25 cellular contexts compared by ENCODE assay signal in genomic region chr11:118714816-118715215, GRCh38. TPM values are rescaled to one million over a fixed set of nuclear protein-coding genes. Genes with fewer than 3 reads are reported as not detected.
DNase-seq lines count a peak whose midpoint lies in the region; TF ChIP-seq lines count a peak whose summit lies in the region.
"Had no signal": no experiment of that assay in that cellular context is flagged by ENCODE, and none has a peak within 500 bp of the region (broad histone marks: within the 10 kb centered on the region; RNA-seq: fewer than 3 reads in every experiment).

No MANE protein-coding gene starts in this region.

- peak overlapping the region; percentile 99 for H3K27ac Mint-ChIP-seq in endodermal cell
- H3K27ac Mint-ChIP-seq in activated CD4-positive, alpha-beta T cell treated with anti-CD3 and anti-CD28 coated beads, Interleukin-2, amount 10 ng/mL, durations not matched to agents 7 days and 5 days: no peak overlapping the region
- H3K27ac Mint-ChIP-seq: activated CD4-positive, alpha-beta memory T cell treated with anti-CD3 and anti-CD28 coated beads for 36 hours; natural killer cell had no signal

- no peak overlapping the region for H2AK5ac ChIP-seq in neuronal stem cell (ENCODE audit: low read depth, low read length)

- H3K9ac ChIP-seq in ES-I3 (ENCODE audit: low read depth, low read length) (peak overlapping the region; percentile 29; the same call in 1 of the 2 replicates), OCI-LY3 (ENCODE audit: low read length) (no peak overlapping the region), endodermal cell (ENCODE audit: extremely low read depth, low read length, poor library complexity, severe bottlenecking) (peak overlapping the region; percentile 60), neuronal stem cell (ENCODE audit: low read depth, low read length, poor library complexity) (no peak overlapping the region)

- no peak overlapping the region for H2BK12ac ChIP-seq in neuronal stem cell (ENCODE audit: low read length)

- H3K79me1 ChIP-seq in neuronal stem cell (ENCODE audit: low read depth, low read length): no peaks in the 10 kb centered on the region

- no peaks in the 10 kb centered on the region for H3K36me3 Mint-ChIP-seq in endodermal cell (ENCODE audit: low read depth)
- H3K36me3 Mint-ChIP-seq in activated CD4-positive, alpha-beta T cell treated with anti-CD3 and anti-CD28 coated beads, Interleukin-2, amount 10 ng/mL, durations not matched to agents 7 days and 5 days (ENCODE audit: low read depth): no peaks in the 10 kb centered on the region
- H3K36me3 Mint-ChIP-seq: activated CD4-positive, alpha-beta memory T cell treated with anti-CD3 and anti-CD28 coated beads for 36 hours; natural killer cell had no signal

- peaks cover 2% of the 10 kb centered on the region for H3K9me3 Mint-ChIP-seq in endodermal cell
- no peaks in the 10 kb centered on the region for H3K9me3 Mint-ChIP-seq in activated CD4-positive, alpha-beta T cell treated with anti-CD3 and anti-CD28 coated beads, Interleukin-2, amount 10 ng/mL, durations not matched to agents 7 days and 5 days
- H3K9me3 Mint-ChIP-seq: activated CD4-positive, alpha-beta memory T cell treated with anti-CD3 and anti-CD28 coated beads for 36 hours; natural killer cell had no signal

- H4K8ac ChIP-seq in neuronal stem cell (ENCODE audit: low read depth, low read length): no peak overlapping the region

- H3K4me1 Mint-ChIP-seq in endodermal cell: peaks cover 38% of the 10 kb centered on the region
- H3K4me1 Mint-ChIP-seq in activated CD4-positive, alpha-beta T cell treated with anti-CD3 and anti-CD28 coated beads, Interleukin-2, amount 10 ng/mL, durations not matched to agents 7 days and 5 days: no peaks in the 10 kb centered on the region
- H3K4me1 Mint-ChIP-seq: natural killer cell had no signal

- CTCF ChIA-PET in activated CD4-positive, alpha-beta T cell treated with anti-CD3 and anti-CD28 coated beads, Interleukin-2, amount 10 ng/mL, durations not matched to agents 7 days and 5 days (lab: Charles Lee): no interaction called here

- POLR2A ChIA-PET in activated CD4-positive, alpha-beta T cell treated with anti-CD3 and anti-CD28 coated beads, Interleukin-2, amount 10 ng/mL, durations not matched to agents 7 days and 5 days (lab: Charles Lee): no interaction called here

- no peaks in the 10 kb centered on the region for H3K79me2 ChIP-seq in OCI-LY3 (ENCODE audit: low read length)

- H3K14ac ChIP-seq in neuronal stem cell (ENCODE audit: low read length): no peak overlapping the region

- H4K20me1 ChIP-seq in OCI-LY3 (ENCODE audit: insufficient read depth, low read length): no peaks in the 10 kb centered on the region

- TF ChIP-seq POLR2A in stomach (IDR thresholded peaks at IDR 0.05): no peak

- no peak for TF ChIP-seq CTCF in OCI-LY3 (IDR thresholded peaks at IDR 0.05; ENCODE audit: low read depth, low read length)
- TF ChIP-seq CTCF in endodermal cell (conservative IDR thresholded peaks at IDR 0.05): no peak
- TF ChIP-seq CTCF in stomach (IDR thresholded peaks at IDR 0.05): no peak

- peak overlapping the region; percentile 85 for H2AFZ ChIP-seq in OCI-LY3 (ENCODE audit: low read depth, low read length)
- H2AFZ ChIP-seq in neuronal stem cell (ENCODE audit: low read length): peak overlapping the region; percentile 83

- peak overlapping the region; percentile 22; the same call in 1 of the 2 replicates for H3K27ac ChIP-seq in OCI-LY3 (ENCODE audit: low read length)
- peak overlapping the region; percentile 21 for H3K27ac ChIP-seq in endodermal cell (ENCODE audit: low read depth, low read length)
- H3K27ac ChIP-seq in neuronal stem cell (replicated peaks; ENCODE audit: low read length): no peak overlapping the region
- no peak overlapping the region for H3K27ac ChIP-seq in stomach

- H3K4me1 ChIP-seq in ES-I3 (ENCODE audit: insufficient read depth, low read length) (peaks cover 11% of the 10 kb centered on the region), OCI-LY3 (ENCODE audit: low read length) (peaks cover 12% of the 10 kb centered on the region), endodermal cell (ENCODE audit: control insufficient read depth, insufficient read depth, low read length) (peaks cover 9% of the 10 kb centered on the region), neuronal stem cell (ENCODE audit: control insufficient read depth in 2 of 2, insufficient read depth in 1 of 2, low read depth in 1 of 2, low read length in 2 of 2) (peaks cover 10 to 12% of the 10 kb centered on the region in 2 donors), stomach (peaks cover 0 to 12% (median 8%) of the 10 kb centered on the region in 4 donors)

- peaks cover 2% of the 10 kb centered on the region for H3K27me3 Mint-ChIP-seq in endodermal cell (ENCODE audit: insufficient read depth)
- H3K27me3 Mint-ChIP-seq in activated CD4-positive, alpha-beta T cell treated with anti-CD3 and anti-CD28 coated beads, Interleukin-2, amount 10 ng/mL, durations not matched to agents 7 days and 5 days: peaks cover 3% of the 10 kb centered on the region
- H3K27me3 Mint-ChIP-seq: activated CD4-positive, alpha-beta memory T cell treated with anti-CD3 and anti-CD28 coated beads for 36 hours had no signal

- H3K9me3 ChIP-seq in ES-I3 (ENCODE audit: control insufficient read depth, insufficient read depth, low read length): no peaks in the 10 kb centered on the region; the same call in 1 of the 2 replicates
- H3K9me3 ChIP-seq in OCI-LY3 (ENCODE audit: insufficient read depth, low read length): no peaks in the 10 kb centered on the region
- no peaks in the 10 kb centered on the region for H3K9me3 ChIP-seq in endodermal cell (ENCODE audit: control insufficient read depth, low read length)
- no peaks in the 10 kb centered on the region for H3K9me3 ChIP-seq in neuronal stem cell (replicated peaks in 1 of 2; ENCODE audit: control insufficient read depth in 2 of 2, insufficient read depth in 1 of 2, low read depth in 1 of 2, low read length in 2 of 2)
- no peaks in the 10 kb centered on the region for H3K9me3 ChIP-seq in stomach
- H3K9me3 ChIP-seq: upper lobe of left lung had no signal

- TF ChIP-seq EP300 in stomach (IDR thresholded peaks at IDR 0.05): no peak

- DNase-seq in endodermal cell: no peak
- no peak for DNase-seq in neuronal stem cell (ENCODE audit: low spot score)
- DNase-seq in stomach: no peak
- DNase-seq in activated CD4-positive, alpha-beta T cell treated with anti-CD3 and anti-CD28 coated beads for 48 hours: no peak
- DNase-seq in NCI-H2107 (lab: John Stamatoyannopoulos, UW): no peak
- DNase-seq in activated CD4-positive, alpha-beta T cell treated with anti-CD3 and anti-CD28 coated beads, Interleukin-2, amount 10 ng/mL, durations not matched to agents 7 days and 5 days: no peak
- DNase-seq: activated CD4-positive, alpha-beta memory T cell treated with anti-CD3 and anti-CD28 coated beads for 36 hours; activated gamma-delta T cell treated with Interleukin-2 at 50 U/mL for 16 hours; DMS153; natural killer cell; NCI-H1092; NCI-H2029; NCI-H446; NK-92 treated with Interleukin-12 subunit alpha and Interleukin-12 subunit beta, amount 100 ng/mL, for 24 hours; posterior cingulate gyrus; stimulated activated CD4-positive, alpha-beta T cell treated with anti-CD3 and anti-CD28 coated beads, Interleukin-15, amount 100 ng/mL, for 24 hours; upper lobe of left lung had no signal

- H3K4me3 Mint-ChIP-seq in endodermal cell: no peak overlapping the region
- no peak overlapping the region for H3K4me3 Mint-ChIP-seq in activated CD4-positive, alpha-beta T cell treated with anti-CD3 and anti-CD28 coated beads, Interleukin-2, amount 10 ng/mL, durations not matched to agents 7 days and 5 days
- H3K4me3 Mint-ChIP-seq: activated CD4-positive, alpha-beta memory T cell treated with anti-CD3 and anti-CD28 coated beads for 36 hours; natural killer cell had no signal

- no peaks in the 10 kb centered on the region; the same call in 1 of the 2 replicates for H3K36me3 ChIP-seq in ES-I3 (ENCODE audit: insufficient read depth, low read length)
- H3K36me3 ChIP-seq in OCI-LY3 (replicated peaks; ENCODE audit: low read depth, low read length): no peaks in the 10 kb centered on the region
- H3K36me3 ChIP-seq in endodermal cell (ENCODE audit: control insufficient read depth, insufficient read depth, low read length): no peaks in the 10 kb centered on the region
- H3K36me3 ChIP-seq in neuronal stem cell (replicated peaks in 1 of 2; ENCODE audit: control insufficient read depth in 2 of 2, insufficient read depth in 2 of 2, low read length in 2 of 2): no peaks in the 10 kb centered on the region
- H3K36me3 ChIP-seq in stomach: no peaks in the 10 kb centered on the region
- H3K36me3 ChIP-seq: upper lobe of left lung had no signal

- no peak overlapping the region for H3K23ac ChIP-seq in neuronal stem cell (ENCODE audit: low read depth, low read length, poor library complexity)

- no peak overlapping the region for H3K4me2 ChIP-seq in OCI-LY3 (ENCODE audit: low read length)
- no peak overlapping the region for H3K4me2 ChIP-seq in neuronal stem cell (ENCODE audit: insufficient read depth, low read length, poor library complexity, severe bottlenecking)

- H2BK120ac ChIP-seq in neuronal stem cell (ENCODE audit: low read depth, low read length): no peak overlapping the region

- peak overlapping the region; percentile 76 for H3K18ac ChIP-seq in neuronal stem cell (ENCODE audit: low read length)

- H2BK15ac ChIP-seq in neuronal stem cell (ENCODE audit: low read length): no peak overlapping the region

- no peak overlapping the region for H3K4ac ChIP-seq in neuronal stem cell (ENCODE audit: low read length)

- 0 out of 2 replicates have a peak, but pooled peaks cover 2% of the 10 kb centered on the region for H3K27me3 ChIP-seq in OCI-LY3 (ENCODE audit: low read depth, low read length)
- H3K27me3 ChIP-seq in endodermal cell (ENCODE audit: control insufficient read depth, insufficient read depth, low read length, poor library complexity, severe bottlenecking): no peaks in the 10 kb centered on the region
- no peaks in the 10 kb centered on the region for H3K27me3 ChIP-seq in neuronal stem cell (ENCODE audit: control insufficient read depth in 3 of 3, insufficient read depth in 3 of 3, low read depth in 1 of 3, low read length in 3 of 3)
- H3K27me3 ChIP-seq in stomach: no peaks in the 10 kb centered on the region
- H3K27me3 ChIP-seq: upper lobe of left lung had no signal

- intact Hi-C loops in stomach (cut with DNase I; ENCODE audit: low total_unique reads): no loop called here

- H2BK5ac ChIP-seq in neuronal stem cell (ENCODE audit: low read length): no peak overlapping the region

- H3K4me3 ChIP-seq in OCI-LY3 (ENCODE audit: low read length): no peak overlapping the region
- peak overlapping the region; percentile 52 for H3K4me3 ChIP-seq in endodermal cell (ENCODE audit: low read length)
- H3K4me3 ChIP-seq in neuronal stem cell (ENCODE audit: low read length in 2 of 2): no peak overlapping the region
- no peak overlapping the region for H3K4me3 ChIP-seq in stomach
- H3K4me3 ChIP-seq: upper lobe of left lung had no signal

- H4K91ac ChIP-seq in neuronal stem cell (ENCODE audit: low read depth, low read length, poor library complexity): no peak overlapping the region

RNA-seq across cellular contexts. Expression of gene TREH, which starts 35.4 kb away (rescaled TPM):
- total RNA-seq in endodermal cell (not detected), stomach (under 1 TPM in 1 of 5 donors, not detected in 4; 0.45 TPM)
- polyA plus RNA-seq in endodermal cell (2013, experiment 1 of 2): not detected
- not detected for polyA plus RNA-seq in endodermal cell (2013, experiment 2 of 2)
- polyA plus RNA-seq in neuronal stem cell (2013, experiment 1 of 2): not detected
- not detected for polyA plus RNA-seq in neuronal stem cell (2013, experiment 2 of 2)
- 1 to 10 TPM in 2 of 3 donors, under 1 TPM in 1; 0.76 to 2.2 (median 1.4) TPM for polyA plus RNA-seq in stomach
- not detected for total RNA-seq in activated CD4-positive, alpha-beta T cell treated with anti-CD3 and anti-CD28 coated beads, Interleukin-2, amount 10 ng/mL, durations not matched to agents 7 days and 5 days
- total RNA-seq: activated CD4-positive, alpha-beta memory T cell treated with anti-CD3 and anti-CD28 coated beads for 36 hours; fibroblast of lung; HT1080; natural killer cell; RPMI7951; sciatic nerve; T-helper 2 cell treated with Interferon-gamma antibody and Interleukin-4, amounts not matched to agents 100 ng/mL and 5 ng/mL, for 36 hours had no signal
- polyA plus RNA-seq: AG04450, fibroblast of lung had no signal

Comparison
In these comparisons a context has a peak if more than half of its experiments do, and no peak if none do; other contexts are left out.
1. H3K9ac ChIP-seq: peak in ES-I3 (single experiment) and endodermal cell (single experiment); none in OCI-LY3 (single experiment) and neuronal stem cell (single experiment).
2. H3K27ac ChIP-seq: peak in OCI-LY3 (single experiment) and endodermal cell (single experiment); none in neuronal stem cell (single experiment) and stomach (0 of 5).